Comparison of ENCODE assay signal across 24 cellular contexts in genomic region chr7:126937196-126937595, GRCh38.
A peak's percentile ranks its signal among the peaks of the same experiment; 100 is the strongest.
DNase-seq lines count a peak whose midpoint lies in the region; ATAC-seq and TF ChIP-seq lines count a peak whose summit lies in the region.
"Had no signal": no experiment of that assay in that cellular context is flagged by ENCODE, and none has a peak within 500 bp of the region (broad histone marks: within the 10 kb centered on the region; RNA-seq: fewer than 3 reads in every experiment).

No MANE protein-coding gene starts in this region.

- no peaks in the 10 kb centered on the region for H3K27me3 ChIP-seq in kidney epithelial cell (ENCODE audit: control insufficient read depth, insufficient read depth, low read length)
- H3K27me3 ChIP-seq in foreskin keratinocyte: no peaks in the 10 kb centered on the region
- H3K27me3 ChIP-seq: transverse colon had no signal

- H3K27ac ChIP-seq in HEK293 (ENCODE audit: extremely low read depth, low read depth, low read length) (no peak overlapping the region), foreskin keratinocyte (no peak overlapping the region)
- H3K27ac ChIP-seq: PC-9, psoas muscle, transverse colon had no signal

- H3K27me3 Mint-ChIP-seq in natural killer cell (ENCODE audit: low read depth in 2 of 2): no peaks in the 10 kb centered on the region
- H3K27me3 Mint-ChIP-seq: activated CD4-positive, alpha-beta memory T cell treated with anti-CD3 and anti-CD28 coated beads for 36 hours; brain had no signal

- H3K9me3 Mint-ChIP-seq in natural killer cell: peaks cover 0 to 2% of the 10 kb centered on the region in 2 donors
- H3K9me3 Mint-ChIP-seq: activated CD4-positive, alpha-beta memory T cell treated with anti-CD3 and anti-CD28 coated beads for 36 hours; activated T-cell treated with anti-CD3 and anti-CD28 coated beads, Interleukin-2, amount 50 U/mL, for 72 hours; brain; T-helper 1 cell treated with Interleukin-12 subunit alpha and Interleukin-12 subunit beta and Interleukin-4 antibody, amounts not matched to agents 30 μg/mL and 1 μg/mL, for 36 hours had no signal

- intact Hi-C loops in natural killer cell (cut with micrococcal nuclease): no loop called here

- peak; percentile 59 for DNase-seq in A172 (ENCODE audit: low spot score)
- DNase-seq in astrocyte of the hippocampus (ENCODE audit: low read depth, low spot score): peak; percentile 74
- DNase-seq in kidney epithelial cell (ENCODE audit: low read depth): peak; percentile 76
- no peak for DNase-seq in foreskin keratinocyte
- no peak for DNase-seq in ACHN
- DNase-seq in natural killer cell: no peak
- no peak for DNase-seq in HEK293T (ENCODE audit: extremely low spot score)
- DNase-seq: activated CD4-positive, alpha-beta memory T cell treated with anti-CD3 and anti-CD28 coated beads for 36 hours; activated CD4-positive, alpha-beta T cell treated with anti-CD3 and anti-CD28 coated beads for 1 hour; activated naive CD4-positive, alpha-beta T cell; activated T-cell treated with anti-CD3 and anti-CD28 coated beads, Interleukin-2, amount 50 U/mL, for 72 hours; DMS153; Karpas-422; NCI-H2171; NCI-H510A treated with DMSO at 0.1 percent for 48 hours; PC-9; psoas muscle; stimulated activated CD4-positive, alpha-beta T cell treated with anti-CD3 and anti-CD28 coated beads, Interleukin-4, amount 100 ng/mL, for 24 hours; transverse colon had no signal

- H3K36me3 Mint-ChIP-seq in natural killer cell: no peaks in the 10 kb centered on the region
- H3K36me3 Mint-ChIP-seq: activated CD4-positive, alpha-beta memory T cell treated with anti-CD3 and anti-CD28 coated beads for 36 hours; brain had no signal

- H3K4me1 Mint-ChIP-seq in natural killer cell: no peaks in the 10 kb centered on the region
- H3K4me1 Mint-ChIP-seq: brain had no signal

- POLR2A ChIA-PET in HEK293 (lab: Yijun Ruan, JAX): no interaction called here
- POLR2A ChIA-PET in HEK293T (lab: Yijun Ruan, JAX): no interaction called here

- H3K36me3 ChIP-seq in HEK293 (ENCODE audit: control insufficient read depth in 2 of 2, insufficient read depth in 1 of 2, low read length in 2 of 2) (no peaks in the 10 kb centered on the region), kidney epithelial cell (ENCODE audit: control insufficient read depth, insufficient read depth, low read length) (no peaks in the 10 kb centered on the region)
- H3K36me3 ChIP-seq: transverse colon had no signal

- H3K4me1 ChIP-seq in HEK293 (ENCODE audit: control insufficient read depth, insufficient read depth, low read length): no peaks in the 10 kb centered on the region; the same call in 1 of the 2 replicates
- no peaks in the 10 kb centered on the region for H3K4me1 ChIP-seq in foreskin keratinocyte
- H3K4me1 ChIP-seq: psoas muscle, transverse colon had no signal

- no peak overlapping the region for H3K27ac Mint-ChIP-seq in natural killer cell
- H3K27ac Mint-ChIP-seq: activated CD4-positive, alpha-beta memory T cell treated with anti-CD3 and anti-CD28 coated beads for 36 hours; activated T-cell treated with anti-CD3 and anti-CD28 coated beads, Interleukin-2, amount 50 U/mL, for 72 hours; brain; T-helper 1 cell treated with Interleukin-12 subunit alpha and Interleukin-12 subunit beta and Interleukin-4 antibody, amounts not matched to agents 30 μg/mL and 1 μg/mL, for 36 hours had no signal

- in situ Hi-C loops in ACHN (cut with HindIII; ENCODE audit: low pct_ligation_motif_present, low pct_unique_long_range_greater_than_20kb, low sequenced_read_pairs): no loop called here

- CTCF ChIA-PET in HEK293 (lab: Yijun Ruan, JAX) (interaction anchor here (0.6 to 1.4 kb wide), 4 partner anchors 32 to 317 kb away, joined by 3 to 4 read pairs (median 3); no protein-coding TSS in a partner anchor), HEK293T (lab: Yijun Ruan, JAX) (no interaction called here)

- TF ChIP-seq CTCF in HEK293 (tag by site-specific recombination; IDR thresholded peaks at IDR 0.05) (no peak), kidney epithelial cell (IDR thresholded peaks at IDR 0.05; ENCODE audit: insufficient read depth, low read length, poor library complexity, severe bottlenecking) (no peak), foreskin keratinocyte (conservative IDR thresholded peaks at IDR 0.05) (no peak), natural killer cell (IDR thresholded peaks at IDR 0.05) (no peak)

- H3K4me3 Mint-ChIP-seq in natural killer cell: no peak overlapping the region
- H3K4me3 Mint-ChIP-seq: activated CD4-positive, alpha-beta memory T cell treated with anti-CD3 and anti-CD28 coated beads for 36 hours; activated T-cell treated with anti-CD3 and anti-CD28 coated beads, Interleukin-2, amount 50 U/mL, for 72 hours; brain; T-helper 1 cell treated with Interleukin-12 subunit alpha and Interleukin-12 subunit beta and Interleukin-4 antibody, amounts not matched to agents 30 μg/mL and 1 μg/mL, for 36 hours had no signal

- ATAC-seq in foreskin keratinocyte (no peak), natural killer cell (no peak)
- ATAC-seq: activated T-cell treated with anti-CD3 and anti-CD28 coated beads, Interleukin-2, amount 50 U/mL, for 72 hours; psoas muscle; Right ventricle myocardium inferior; SK-N-SH treated with all-trans-retinoic acid at 6 μM for 48 hours had no signal

- H3K4me3 ChIP-seq in HEK293 (ENCODE audit: low read depth, low read length): no peak overlapping the region
- no peak overlapping the region for H3K4me3 ChIP-seq in kidney epithelial cell (ENCODE audit: low read depth, low read length)
- H3K4me3 ChIP-seq: PC-9, psoas muscle, transverse colon had no signal

- no peaks in the 10 kb centered on the region for H3K9me3 ChIP-seq in HEK293 (ENCODE audit: control insufficient read depth, insufficient read depth, low read depth, low read length)
- H3K9me3 ChIP-seq: psoas muscle, transverse colon had no signal

TF ChIP-seq in HEK293, 187 proteins besides CTCF, POLR2A, EP300 and RAD21:
- 0 out of 2 replicates have a peak, but pooled peaks have one; percentile 22 for TF ChIP-seq HOXD13 (CRISPR knock-in tag; IDR thresholded peaks at IDR 0.05; ENCODE audit: borderline replicate concordance)
- TF ChIP-seq, protein P1, sequence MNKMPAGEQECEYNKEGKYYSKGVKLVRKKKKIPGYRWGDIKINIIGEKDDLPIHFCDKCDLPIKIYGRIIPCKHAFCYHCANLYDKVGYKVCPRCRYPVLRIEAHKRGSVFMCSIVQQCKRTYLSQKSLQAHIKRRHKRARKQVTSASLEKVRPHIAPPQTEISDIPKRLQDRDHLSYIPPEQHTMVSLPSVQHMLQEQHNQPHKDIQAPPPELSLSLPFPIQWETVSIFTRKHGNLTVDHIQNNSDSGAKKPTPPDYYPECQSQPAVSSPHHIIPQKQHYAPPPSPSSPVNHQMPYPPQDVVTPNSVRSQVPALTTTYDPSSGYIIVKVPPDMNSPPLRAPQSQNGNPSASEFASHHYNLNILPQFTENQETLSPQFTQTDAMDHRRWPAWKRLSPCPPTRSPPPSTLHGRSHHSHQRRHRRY (tag by site-specific recombination; IDR thresholded peaks at IDR 0.05): no peak

TF ChIP-seq in HEK293T, 16 proteins besides CTCF, POLR2A, EP300 and RAD21:
- TF ChIP-seq ARNT (IDR thresholded peaks at IDR 0.05) (no peak), HDGF (IDR thresholded peaks at IDR 0.05; ENCODE audit: borderline replicate concordance) (no peak), TARDBP (IDR thresholded peaks at IDR 0.05) (no peak), FOXA1 (IDR thresholded peaks at IDR 0.05) (no peak), FOXK2 (IDR thresholded peaks at IDR 0.05) (no peak), SP1 (IDR thresholded peaks at IDR 0.05) (no peak), ELF4 (IDR thresholded peaks at IDR 0.05) (no peak), CTBP1 (IDR thresholded peaks at IDR 0.05; ENCODE audit: borderline replicate concordance) (no peak), L3MBTL2 (conservative IDR thresholded peaks at IDR 0.05) (no peak), BHLHE40 (IDR thresholded peaks at IDR 0.05; ENCODE audit: borderline replicate concordance) (no peak), ZNF384 (IDR thresholded peaks at IDR 0.05) (no peak), NFRKB (IDR thresholded peaks at IDR 0.05) (no peak), LEF1 (IDR thresholded peaks at IDR 0.05; ENCODE audit: borderline replicate concordance) (no peak), SUZ12 (IDR thresholded peaks at IDR 0.05) (no peak), FOXM1 (IDR thresholded peaks at IDR 0.05; ENCODE audit: borderline replicate concordance) (no peak)
- TF ChIP-seq, protein P2, sequence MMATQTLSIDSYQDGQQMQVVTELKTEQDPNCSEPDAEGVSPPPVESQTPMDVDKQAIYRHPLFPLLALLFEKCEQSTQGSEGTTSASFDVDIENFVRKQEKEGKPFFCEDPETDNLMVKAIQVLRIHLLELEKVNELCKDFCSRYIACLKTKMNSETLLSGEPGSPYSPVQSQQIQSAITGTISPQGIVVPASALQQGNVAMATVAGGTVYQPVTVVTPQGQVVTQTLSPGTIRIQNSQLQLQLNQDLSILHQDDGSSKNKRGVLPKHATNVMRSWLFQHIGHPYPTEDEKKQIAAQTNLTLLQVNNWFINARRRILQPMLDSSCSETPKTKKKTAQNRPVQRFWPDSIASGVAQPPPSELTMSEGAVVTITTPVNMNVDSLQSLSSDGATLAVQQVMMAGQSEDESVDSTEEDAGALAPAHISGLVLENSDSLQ (IDR thresholded peaks at IDR 0.05): no peak

Comparison
In these comparisons a context has a peak if more than half of its experiments do, and no peak if none do; other contexts are left out.
1. DNase-seq: peak in A172 (single experiment), astrocyte of the hippocampus (single experiment) and kidney epithelial cell (single experiment); none in foreskin keratinocyte (0 of 2), ACHN (single experiment), natural killer cell (single experiment) and HEK293T (single experiment).